ENCODE assay signal across 8 cellular contexts in the genomic region with DNA sequence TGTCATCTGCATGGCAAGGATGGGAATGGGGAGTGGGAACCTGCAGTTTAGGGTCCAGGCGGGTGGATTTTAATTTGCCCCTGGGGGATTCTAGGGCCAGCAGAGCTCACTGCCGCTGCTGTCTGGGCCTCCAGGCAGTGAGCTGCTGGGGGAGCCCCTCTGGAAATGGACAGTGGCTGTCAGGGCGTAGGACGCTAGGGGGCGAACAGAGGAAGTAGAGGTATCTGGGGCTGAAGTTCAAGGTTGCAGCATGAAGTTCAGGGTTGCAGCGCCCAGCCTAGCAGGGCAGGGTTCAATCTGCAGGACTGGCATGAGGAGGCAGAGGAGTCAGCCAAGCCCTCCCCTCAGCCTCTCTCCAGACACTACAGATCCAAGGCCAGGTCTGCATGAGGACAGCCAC. TPM values are rescaled to one million over a fixed set of nuclear protein-coding genes. Genes with fewer than 3 reads are reported as not detected.
DNase-seq lines count a peak whose midpoint lies in the region; ATAC-seq and TF ChIP-seq lines count a peak whose summit lies in the region.

No MANE protein-coding gene starts in this region.

- H3K27ac Mint-ChIP-seq in Caco-2 (ENCODE audit: unreplicated experiment) = no peak overlapping the region
- peak overlapping the region in 8 of 9 donors; percentile 85 to 98 (median 96) for H3K27ac Mint-ChIP-seq in naive thymus-derived CD4-positive, alpha-beta T cell

- peak overlapping the region; percentile 20 for H3K27ac ChIP-seq in naive thymus-derived CD4-positive, alpha-beta T cell (ENCODE audit: low read depth, low read length)
- H3K27ac ChIP-seq in RWPE1 = no peak overlapping the region

- ATAC-seq in naive thymus-derived CD4-positive, alpha-beta T cell = peak; percentile 55
- ATAC-seq in HG02610 (IDR thresholded peaks at IDR 0.05; ENCODE audit: unreplicated experiment) = no peak

- H3K27me3 Mint-ChIP-seq in Caco-2 (ENCODE audit: insufficient read depth, unreplicated experiment) = peaks cover 3% of the 10 kb centered on the region
- H3K27me3 Mint-ChIP-seq in naive thymus-derived CD4-positive, alpha-beta T cell = peaks cover 0 to 3% (median 0%) of the 10 kb centered on the region in 5 donors

- H3K4me3 ChIP-seq in Caco-2 (ENCODE audit: low read depth, low read length) (no peak overlapping the region), LNCaP clone FGC (ENCODE audit: low read depth, low read length) (no peak overlapping the region)
- no peak overlapping the region for H3K4me3 ChIP-seq in naive thymus-derived CD4-positive, alpha-beta T cell (ENCODE audit: low read length)

- POLR2A ChIA-PET in Caco-2 (lab: Charles Lee) = no interaction called here
- POLR2A ChIA-PET in naive thymus-derived CD4-positive, alpha-beta T cell (lab: Charles Lee) = interaction anchor here (1.5 kb wide), 1 partner anchor 48 kb away, joined by 6 read pairs; no protein-coding TSS in a partner anchor
- POLR2A ChIA-PET in RWPE1 (lab: Yijun Ruan, JAX; ENCODE audit: low non-redundant PET) = no interaction called here

- intact Hi-C loops in Caco-2 (cut with micrococcal nuclease; ENCODE audit: unreplicated experiment) = no loop called here
- intact Hi-C loops in naive thymus-derived CD4-positive, alpha-beta T cell (cut with micrococcal nuclease) = loop anchor here (1.0 to 2.0 kb wide), 3 partner anchors 39 to 45 kb away; no protein-coding TSS in a partner anchor

- H3K9me3 ChIP-seq in Caco-2 = no peaks in the 10 kb centered on the region
- H3K9me3 ChIP-seq in naive thymus-derived CD4-positive, alpha-beta T cell (ENCODE audit: control insufficient read depth in 2 of 3, low read length in 3 of 3) = peaks cover 0 to 8% (median 0%) of the 10 kb centered on the region in 3 experiments

- no peaks in the 10 kb centered on the region for H3K9me3 Mint-ChIP-seq in Caco-2 (ENCODE audit: unreplicated experiment)
- peaks cover 0 to 10% (median 0%) of the 10 kb centered on the region in 11 donors for H3K9me3 Mint-ChIP-seq in naive thymus-derived CD4-positive, alpha-beta T cell

- TF ChIP-seq CTCF in Caco-2 (IDR thresholded peaks at IDR 0.05; ENCODE audit: insufficient read depth in 1 of 2, low read depth in 1 of 2, low read length in 1 of 2, severe bottlenecking in 1 of 2, unreplicated experiment in 1 of 2) (peak; percentile 25 to 30), LNCaP clone FGC (IDR thresholded peaks at IDR 0.05; ENCODE audit: control insufficient read depth, extremely low read depth, insufficient read depth) (peak; percentile 24; the same call in 1 of the 2 replicates), RWPE1 (conservative IDR thresholded peaks at IDR 0.05; ENCODE audit: low read depth) (no peak)

- CTCF ChIA-PET in Caco-2 (lab: Charles Lee) = no interaction called here
- CTCF ChIA-PET in naive thymus-derived CD4-positive, alpha-beta T cell (lab: Charles Lee) = interaction anchor here (0.7 to 1.4 kb wide), 6 partner anchors 14 to 343 kb away, joined by 3 to 7 read pairs (median 3); no protein-coding TSS in a partner anchor
- CTCF ChIA-PET in RWPE1 (lab: Yijun Ruan, JAX) = interaction anchor here (0.6 kb wide), 1 partner anchor 1264 kb away, joined by 4 read pairs; no protein-coding TSS in a partner anchor

- H3K4me3 Mint-ChIP-seq in Caco-2 (ENCODE audit: unreplicated experiment) = no peak overlapping the region
- H3K4me3 Mint-ChIP-seq in naive thymus-derived CD4-positive, alpha-beta T cell = peak overlapping the region in 9 of 10 donors; percentile 43 to 88 (median 76)

- H3K36me3 ChIP-seq in Caco-2 (ENCODE audit: control insufficient read depth, insufficient read depth, low read length) = no peaks in the 10 kb centered on the region
- H3K36me3 ChIP-seq in naive thymus-derived CD4-positive, alpha-beta T cell (ENCODE audit: control insufficient read depth in 2 of 3, insufficient read depth in 3 of 3, low read length in 3 of 3) = peaks cover 0 to 14% (median 0%) of the 10 kb centered on the region in 3 experiments

- DNase-seq in Caco-2 (peak in 1 of 2 experiments; percentile 42), LNCaP clone FGC (ENCODE audit: low read depth) (no peak), activated T-cell treated with anti-CD3 and anti-CD28 coated beads for 48 hours (ENCODE audit: low read depth) (peak; percentile 46), COLO668 (lab: John Stamatoyannopoulos, UW; ENCODE audit: unreplicated experiment) (no peak), kidney glomerular epithelial cell (lab: John Stamatoyannopoulos, UW) (no peak), RWPE1 (ENCODE audit: low spot score) (no peak)
- DNase-seq in naive thymus-derived CD4-positive, alpha-beta T cell = peak in 7 of 9 donors; percentile 22 to 50 (median 42)

- H3K4me1 Mint-ChIP-seq in Caco-2 (ENCODE audit: low read depth, unreplicated experiment) = no peaks in the 10 kb centered on the region
- peaks cover 20 to 85% (median 77%) of the 10 kb centered on the region in 7 donors for H3K4me1 Mint-ChIP-seq in naive thymus-derived CD4-positive, alpha-beta T cell

- no peaks in the 10 kb centered on the region; the same call in 1 of the 2 replicates for H3K27me3 ChIP-seq in Caco-2 (replicated peaks; ENCODE audit: control insufficient read depth, insufficient read depth, low read length)
- no peaks in the 10 kb centered on the region for H3K27me3 ChIP-seq in naive thymus-derived CD4-positive, alpha-beta T cell (ENCODE audit: control insufficient read depth in 2 of 2, insufficient read depth in 2 of 2, low read length in 2 of 2)

- BruUV-seq in Caco-2 (replicated peaks; lab: Mats Ljungman, UMichigan) = no TSS peak

- H3K4me1 ChIP-seq in Caco-2 = no peaks in the 10 kb centered on the region
- peaks cover 30 to 67% of the 10 kb centered on the region in 2 donors for H3K4me1 ChIP-seq in naive thymus-derived CD4-positive, alpha-beta T cell (ENCODE audit: control insufficient read depth in 2 of 2, insufficient read depth in 2 of 2, low read length in 2 of 2)

- H3K36me3 Mint-ChIP-seq in Caco-2 (ENCODE audit: insufficient read depth, unreplicated experiment) = no peaks in the 10 kb centered on the region
- H3K36me3 Mint-ChIP-seq in naive thymus-derived CD4-positive, alpha-beta T cell = peaks cover 0 to 27% (median 20%) of the 10 kb centered on the region in 5 donors

RNA-seq across cellular contexts. Expression of a gene that starts 49.5 kb away (rescaled TPM):
- total RNA-seq in Caco-2 (2022) = not detected in 2 replicates
- 100 to 1,000 TPM in 3 of 5 experiments, 10 to 100 TPM in 1, 1 to 10 TPM in 1; 7.7 to 139 (median 110) TPM for total RNA-seq in naive thymus-derived CD4-positive, alpha-beta T cell
- polyA plus RNA-seq in naive thymus-derived CD4-positive, alpha-beta T cell = 100 to 1,000 TPM in 1 of 2 donors, 10 to 100 TPM in 1; 59.7 to 113 TPM

Comparison
In these comparisons a context has a peak if more than half of its experiments do, and no peak if none do; other contexts are left out.
1. DNase-seq: peak in activated T-cell treated with anti-CD3 and anti-CD28 coated beads for 48 hours (single experiment) and naive thymus-derived CD4-positive, alpha-beta T cell (7 of 9); none in LNCaP clone FGC (single experiment), COLO668 (single experiment), kidney glomerular epithelial cell (single experiment) and RWPE1 (single experiment).